ENCODE assay signal across 35 cellular contexts in genomic region chr5:59565551-59565950, GRCh38.
DNase-seq lines count a peak whose midpoint lies in the region; ATAC-seq, FAIRE-seq and TF ChIP-seq lines count a peak whose summit lies in the region.
"Had no signal": no experiment of that assay in that cellular context is flagged by ENCODE, and none has a peak within 500 bp of the region (broad histone marks: within the 10 kb centered on the region; RNA-seq: fewer than 3 reads in every experiment).

No MANE protein-coding gene starts in this region.

- no peak overlapping the region for H3K9ac ChIP-seq in neuronal stem cell (ENCODE audit: low read depth, low read length, poor library complexity)

- H3K79me1 ChIP-seq in neuronal stem cell (ENCODE audit: low read depth, low read length) = no peaks in the 10 kb centered on the region

- H2BK120ac ChIP-seq in neuronal stem cell (ENCODE audit: low read depth, low read length) = peak overlapping the region; percentile 56

- intact Hi-C loops in esophagus muscularis mucosa (cut with DNase I) = no loop called here

- H2BK5ac ChIP-seq in neuronal stem cell (ENCODE audit: low read length) = no peak overlapping the region

- no peak overlapping the region for H3K27ac ChIP-seq in neuronal stem cell (replicated peaks; ENCODE audit: low read length)
- H3K27ac ChIP-seq in esophagus muscularis mucosa (replicated peaks in 1 of 4) = no peak overlapping the region
- H3K27ac ChIP-seq: breast epithelium, epithelial cell of prostate, pancreas, stomach, vagina had no signal

- peak overlapping the region; percentile 67 for H3K18ac ChIP-seq in neuronal stem cell (ENCODE audit: low read length)

- H3K9me3 ChIP-seq in neuronal stem cell (replicated peaks in 1 of 2; ENCODE audit: control insufficient read depth in 2 of 2, insufficient read depth in 1 of 2, low read depth in 1 of 2, low read length in 2 of 2) = peaks cover 2 to 3% of the 10 kb centered on the region in 2 donors
- no peaks in the 10 kb centered on the region for H3K9me3 ChIP-seq in esophagus muscularis mucosa
- H3K9me3 ChIP-seq: breast epithelium, Caco-2, MG63, pancreas, stomach, vagina had no signal

- peak overlapping the region; percentile 49 for H2BK12ac ChIP-seq in neuronal stem cell (ENCODE audit: low read length)

- no peak overlapping the region for H3K4me2 ChIP-seq in neuronal stem cell (ENCODE audit: insufficient read depth, low read length, poor library complexity, severe bottlenecking)
- H3K4me2 ChIP-seq: smooth muscle cell had no signal

- no peak for TF ChIP-seq CTCF in esophagus muscularis mucosa (IDR thresholded peaks at IDR 0.05)

- no peak for TF ChIP-seq EP300 in esophagus muscularis mucosa (IDR thresholded peaks at IDR 0.05)

- DNase-seq in AML-193 (lab: John Stamatoyannopoulos, UW) = peak; percentile 25 to 28
- DNase-seq in GF-D8 (lab: John Stamatoyannopoulos, UW) = peak; percentile 75
- peak; percentile 34 for DNase-seq in RPMI8226
- no peak for DNase-seq in neuronal stem cell (ENCODE audit: low spot score)
- no peak for DNase-seq in esophagus muscularis mucosa (ENCODE audit: extremely low spot score)
- DNase-seq in T-helper 2 cell = no peak
- DNase-seq in urothelium cell line (ENCODE audit: low spot score) = no peak
- DNase-seq: ACHN; activated CD4-positive, alpha-beta T cell treated with anti-CD3 and anti-CD28 coated beads, Interleukin-2, amount 50 U/mL, for 4 hours; activated CD8-positive, alpha-beta memory T cell treated with anti-CD3 and anti-CD28 coated beads, Interleukin-2, amount 10 ng/mL, durations not matched to agents 7 days and 5 days; activated gamma-delta T cell; activated naive CD8-positive, alpha-beta T cell treated with anti-CD3 and anti-CD28 coated beads for 36 hours; activated T-cell treated with anti-CD3 and anti-CD28 coated beads, Interleukin-2, amount 50 U/mL, for 4 hours; anterior cingulate cortex; C1 segment of cervical spinal cord; Caco-2; DMS79 treated with DMSO at 0.1 percent for 48 hours; effector CD4-positive, alpha-beta T cell; immature natural killer cell; left cardiac atrium; MG63; NCI-H1930; NCI-H526; pancreas; SHP77; stomach had no signal

- H2AFZ ChIP-seq in neuronal stem cell (ENCODE audit: low read length) = no peak overlapping the region

- H2AK5ac ChIP-seq in neuronal stem cell (ENCODE audit: low read depth, low read length) = peak overlapping the region; percentile 95

- no peak overlapping the region for H4K91ac ChIP-seq in neuronal stem cell (ENCODE audit: low read depth, low read length, poor library complexity)

- no peak overlapping the region for H3K23ac ChIP-seq in neuronal stem cell (ENCODE audit: low read depth, low read length, poor library complexity)

- no peak overlapping the region for H2BK15ac ChIP-seq in neuronal stem cell (ENCODE audit: low read length)

- no peak for TF ChIP-seq POLR2A in esophagus muscularis mucosa (IDR thresholded peaks at IDR 0.05; ENCODE audit: low read depth)

- H3K14ac ChIP-seq in neuronal stem cell (ENCODE audit: low read length) = no peak overlapping the region

- no peak for ATAC-seq in HG02981 (IDR thresholded peaks at IDR 0.05; ENCODE audit: unreplicated experiment)
- ATAC-seq: activated CD8-positive, alpha-beta memory T cell treated with anti-CD3 and anti-CD28 coated beads, Interleukin-2, amount 10 ng/mL, durations not matched to agents 7 days and 5 days; activated T-cell treated with anti-CD3 and anti-CD28 coated beads, Interleukin-2, amount 50 U/mL, for 4 hours; K562; left cardiac atrium; pancreas had no signal

- H3K4ac ChIP-seq in neuronal stem cell (ENCODE audit: low read length) = no peak overlapping the region

- no peak overlapping the region for H3K4me3 ChIP-seq in neuronal stem cell (ENCODE audit: low read length in 2 of 2)
- H3K4me3 ChIP-seq in esophagus muscularis mucosa = no peak overlapping the region
- H3K4me3 ChIP-seq: breast epithelium, K562, lung, MG63, pancreas, smooth muscle cell, stomach, vagina had no signal

- no CpG with 5 or more reads among the region's 2 CpGs for WGBS in neuronal stem cell (ENCODE audit: extremely low coverage in 2 of 2, insufficient read length in 2 of 2, insufficient replicate concordance in 1 of 2), 2 donors
- WGBS in esophagus muscularis mucosa = 89% methylated on average over 2 of the region's 2 CpGs

- H3K4me1 ChIP-seq in neuronal stem cell (ENCODE audit: control insufficient read depth in 2 of 2, insufficient read depth in 1 of 2, low read depth in 1 of 2, low read length in 2 of 2) (peaks cover 13 to 32% of the 10 kb centered on the region in 2 donors), esophagus muscularis mucosa (peaks cover 0 to 8% (median 0%) of the 10 kb centered on the region in 4 donors)
- H3K4me1 ChIP-seq: breast epithelium, vagina had no signal

- H3K27me3 ChIP-seq in neuronal stem cell (ENCODE audit: control insufficient read depth in 3 of 3, insufficient read depth in 3 of 3, low read depth in 1 of 3, low read length in 3 of 3) (no peaks in the 10 kb centered on the region), esophagus muscularis mucosa (no peaks in the 10 kb centered on the region)
- H3K27me3 ChIP-seq: breast epithelium, MG63, pancreas, stomach, vagina had no signal

- H4K8ac ChIP-seq in neuronal stem cell (ENCODE audit: low read depth, low read length) = no peak overlapping the region

- H3K36me3 ChIP-seq in neuronal stem cell (replicated peaks in 1 of 2; ENCODE audit: control insufficient read depth in 2 of 2, insufficient read depth in 2 of 2, low read length in 2 of 2) (no peaks in the 10 kb centered on the region), esophagus muscularis mucosa (no peaks in the 10 kb centered on the region)
- H3K36me3 ChIP-seq: breast epithelium, MG63, pancreas, stomach, vagina had no signal

- no peak for FAIRE-seq in urothelium cell line (lab: Jason Lieb, UNC)
- FAIRE-seq: H1, HTR-8/SVneo, K562, pancreas had no signal

Comparison
In these comparisons a context has a peak if more than half of its experiments do, and no peak if none do; other contexts are left out.
1. DNase-seq: peak in AML-193 (2 of 2), GF-D8 (single experiment) and RPMI8226 (single experiment); none in neuronal stem cell (single experiment), esophagus muscularis mucosa (single experiment), T-helper 2 cell (0 of 5) and urothelium cell line (single experiment).